29 cellular contexts compared by ENCODE assay signal in genomic region chr2:5102823-5103222, GRCh38.
"Had no signal": no experiment of that assay in that cellular context is flagged by ENCODE, and none has a peak within 500 bp of the region (broad histone marks: within the 10 kb centered on the region; RNA-seq: fewer than 3 reads in every experiment).

No MANE protein-coding gene starts in this region.

- H3K36me3 Mint-ChIP-seq: naive thymus-derived CD8-positive, alpha-beta T cell; stimulated activated effector memory CD8-positive, alpha-beta T cell treated with anti-CD3 and anti-CD28 coated beads, Interleukin-12 subunit alpha, Interleukin-12 subunit beta, amount 100 ng/mL, for 72 hours had no signal

- H3K4me3 Mint-ChIP-seq: naive thymus-derived CD8-positive, alpha-beta T cell; nephron; neural crest cell; stimulated activated effector memory CD8-positive, alpha-beta T cell treated with anti-CD3 and anti-CD28 coated beads, Interleukin-12 subunit alpha, Interleukin-12 subunit beta, amount 100 ng/mL, for 72 hours; stimulated activated naive CD8-positive, alpha-beta T cell treated with anti-CD3 and anti-CD28 coated beads, Interleukin-15, Interleukin-2, amounts not matched to agents 100 ng/mL and 50 ng/mL, for 24 hours had no signal

- H3K27me3 Mint-ChIP-seq: naive thymus-derived CD8-positive, alpha-beta T cell; stimulated activated naive CD8-positive, alpha-beta T cell treated with anti-CD3 and anti-CD28 coated beads, Interleukin-15, Interleukin-2, amounts not matched to agents 100 ng/mL and 50 ng/mL, for 24 hours had no signal

- H3K4me3 ChIP-seq: left lung, lower lobe of right lung, pancreas, prostate gland, sigmoid colon, spleen, suprapubic skin, thoracic aorta, tibial artery, upper lobe of right lung had no signal

- H3K36me3 ChIP-seq: left lung, lower lobe of right lung, pancreas, prostate gland, sigmoid colon, spleen, suprapubic skin, thoracic aorta, tibial artery, upper lobe of right lung had no signal

- ATAC-seq: left colon; left lung; lower lobe of right lung; naive thymus-derived CD8-positive, alpha-beta T cell; pancreas; right cardiac atrium; stimulated activated effector memory CD8-positive, alpha-beta T cell treated with anti-CD3 and anti-CD28 coated beads, Interleukin-12 subunit alpha, Interleukin-12 subunit beta, amount 100 ng/mL, for 72 hours; upper lobe of right lung had no signal

- H3K9me3 ChIP-seq: lower lobe of right lung, pancreas, prostate gland, sigmoid colon, thoracic aorta, tibial artery had no signal

- DNase-seq: hippocampal formation; left colon; left lung; lower lobe of right lung; mammary epithelial cell; mesenchymal stem cell; naive thymus-derived CD8-positive, alpha-beta T cell; nucleus accumbens; pancreas; posterior cingulate gyrus; retina; right cardiac atrium; sigmoid colon; small intestine; spleen; stimulated activated CD4-positive, alpha-beta T cell treated with anti-CD3 and anti-CD28 coated beads, Interleukin-4, amount 100 ng/mL, for 24 hours; stimulated activated naive CD4-positive, alpha-beta T cell; tibial artery; trophoblast cell; upper lobe of right lung had no signal

- H3K27ac Mint-ChIP-seq: naive thymus-derived CD8-positive, alpha-beta T cell; nephron; stimulated activated effector memory CD8-positive, alpha-beta T cell treated with anti-CD3 and anti-CD28 coated beads, Interleukin-12 subunit alpha, Interleukin-12 subunit beta, amount 100 ng/mL, for 72 hours; stimulated activated naive CD8-positive, alpha-beta T cell treated with anti-CD3 and anti-CD28 coated beads, Interleukin-15, Interleukin-2, amounts not matched to agents 100 ng/mL and 50 ng/mL, for 24 hours had no signal

- H3K4me1 ChIP-seq: left lung, lower lobe of right lung, pancreas, prostate gland, sigmoid colon, spleen, suprapubic skin, tibial artery, upper lobe of right lung had no signal

- H3K27me3 ChIP-seq: left lung, pancreas, sigmoid colon, spleen, suprapubic skin, tibial artery, upper lobe of right lung had no signal

- H3K4me1 Mint-ChIP-seq: naive thymus-derived CD8-positive, alpha-beta T cell; neural crest cell; stimulated activated effector memory CD8-positive, alpha-beta T cell treated with anti-CD3 and anti-CD28 coated beads, Interleukin-12 subunit alpha, Interleukin-12 subunit beta, amount 100 ng/mL, for 72 hours had no signal

- FAIRE-seq: keratinocyte, pancreas, small intestine, urothelium cell line had no signal

- H3K27ac ChIP-seq: left lung, lower lobe of right lung, pancreas, prostate gland, sigmoid colon, spleen, suprapubic skin, thoracic aorta, tibial artery, upper lobe of right lung had no signal
